Comparison of ENCODE assay signal across 1 cellular context in genomic region chr12:92075425-92075891, GRCh38.
TF ChIP-seq lines count a peak whose summit lies in the region.

No MANE protein-coding gene starts in this region.

TF ChIP-seq in GM23338, 12 proteins besides CTCF, POLR2A, EP300 and RAD21 (continued from another document):
- no peak for TF ChIP-seq REST (IDR thresholded peaks at IDR 0.05; ENCODE audit: unreplicated experiment)
- TF ChIP-seq CREB1 (CRISPR knock-in tag; IDR thresholded peaks at IDR 0.05; ENCODE audit: low read depth): no peak
- no peak for TF ChIP-seq JUNB (IDR thresholded peaks at IDR 0.05; ENCODE audit: unreplicated experiment)
